ENCODE assay signal across 9 cellular contexts in the genomic region with DNA sequence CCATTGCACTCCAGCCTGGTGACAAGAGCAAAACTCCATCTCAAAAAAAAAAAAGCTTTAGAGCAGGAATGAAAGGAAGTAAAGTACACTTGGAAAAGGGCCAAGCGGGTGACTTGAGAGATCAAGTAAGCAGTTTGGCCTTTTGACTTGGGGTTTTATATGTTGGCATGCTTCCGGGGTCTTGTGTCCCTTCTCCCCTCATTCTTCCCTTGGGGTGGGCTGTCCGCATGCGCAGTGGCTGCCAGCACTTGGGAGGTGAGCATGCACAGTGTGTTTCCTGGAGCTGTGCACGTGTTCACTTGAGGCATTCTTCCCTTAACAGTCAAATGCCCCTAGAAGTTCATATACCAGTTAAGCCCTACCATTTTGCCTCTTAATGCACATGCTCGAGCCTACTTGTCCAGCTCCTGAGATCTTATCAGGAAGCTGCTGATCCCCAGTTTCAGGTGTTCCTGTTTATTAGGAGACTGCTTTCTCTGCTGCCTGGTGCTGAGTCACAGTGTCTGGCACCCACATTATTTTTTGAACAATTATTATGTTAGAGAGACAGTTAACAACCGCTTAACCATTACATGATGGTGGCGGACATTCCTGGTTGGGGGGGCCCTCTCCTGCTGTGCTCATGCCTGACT. TPM values are rescaled to one million over a fixed set of nuclear protein-coding genes. Genes with fewer than 3 reads are reported as not detected.
DNase-seq lines count a peak whose midpoint lies in the region; ATAC-seq and TF ChIP-seq lines count a peak whose summit lies in the region.
"Had no signal": no experiment of that assay in that cellular context is flagged by ENCODE, and none has a peak within 500 bp of the region (broad histone marks: within the 10 kb centered on the region; RNA-seq: fewer than 3 reads in every experiment).

No MANE protein-coding gene starts in this region.

- no peaks in the 10 kb centered on the region for H3K9me3 ChIP-seq in Loucy (ENCODE audit: insufficient read depth, low read depth, low read length)
- H3K9me3 ChIP-seq in mucosa of descending colon = no peaks in the 10 kb centered on the region
- no peaks in the 10 kb centered on the region for H3K9me3 ChIP-seq in CD4-positive, alpha-beta memory T cell (ENCODE audit: control insufficient read depth in 1 of 2, low read length in 2 of 2)
- no peaks in the 10 kb centered on the region for H3K9me3 ChIP-seq in tibial artery

- no peaks in the 10 kb centered on the region for H3K27me3 ChIP-seq in Loucy (ENCODE audit: insufficient read depth, low read length, poor library complexity, severe bottlenecking)
- no peaks in the 10 kb centered on the region for H3K27me3 ChIP-seq in CD4-positive, alpha-beta memory T cell (ENCODE audit: insufficient read depth, low read length)
- H3K27me3 ChIP-seq in tibial artery = no peaks in the 10 kb centered on the region

- H3K4me1 ChIP-seq in Loucy (ENCODE audit: insufficient read depth, low read length, poor library complexity, severe bottlenecking) (peaks cover 29% of the 10 kb centered on the region), mucosa of descending colon (ENCODE audit: low read depth) (peaks cover 4% of the 10 kb centered on the region), tibial artery (peaks cover 0 to 5% (median 0%) of the 10 kb centered on the region in 4 donors)
- H3K4me1 ChIP-seq in CD4-positive, alpha-beta memory T cell (ENCODE audit: insufficient read depth, low read length) = peaks cover 20% of the 10 kb centered on the region

- H3K4me2 ChIP-seq in Loucy (ENCODE audit: low read depth, low read length, poor library complexity, severe bottlenecking) = peak overlapping the region; percentile 19

- H3K27ac ChIP-seq in CD4-positive, alpha-beta memory T cell (ENCODE audit: low read depth, low read length) = no peak overlapping the region
- H3K27ac ChIP-seq in tibial artery = no peak overlapping the region

- no peaks in the 10 kb centered on the region for H3K79me2 ChIP-seq in Loucy (ENCODE audit: insufficient read depth, low read length)

- no peaks in the 10 kb centered on the region for H3K36me3 Mint-ChIP-seq in CD4-positive, alpha-beta memory T cell

- H3K36me3 ChIP-seq in Loucy (ENCODE audit: insufficient read depth, low read length) (no peaks in the 10 kb centered on the region), mucosa of descending colon (ENCODE audit: low read depth) (no peaks in the 10 kb centered on the region), tibial artery (no peaks in the 10 kb centered on the region)
- H3K36me3 ChIP-seq in CD4-positive, alpha-beta memory T cell (ENCODE audit: insufficient read depth, low read length) = no peaks in the 10 kb centered on the region

- peak overlapping the region in 1 of 7 donors; percentile 76 for H3K27ac Mint-ChIP-seq in CD4-positive, alpha-beta memory T cell

- H3K9me2 ChIP-seq in Loucy (replicated peaks; ENCODE audit: low read depth, low read length) = no peaks in the 10 kb centered on the region

- H3K4me3 ChIP-seq in Loucy (ENCODE audit: low read length, poor library complexity, severe bottlenecking) (no peak overlapping the region), mucosa of descending colon (no peak overlapping the region), tibial artery (no peak overlapping the region)
- no peak overlapping the region for H3K4me3 ChIP-seq in CD4-positive, alpha-beta memory T cell (ENCODE audit: low read length in 2 of 2)

- no peaks in the 10 kb centered on the region for H3K9me3 Mint-ChIP-seq in CD4-positive, alpha-beta memory T cell

- DNase-seq in CD1c-positive myeloid dendritic cell (ENCODE audit: extremely low spot score) (peak; percentile 30), mucosa of descending colon (peak in 2 of 3 donors; percentile 49 to 68), tibial artery (no peak)
- DNase-seq in activated naive CD8-positive, alpha-beta T cell treated with anti-CD3 and anti-CD28 coated beads, Interleukin-2, amount 50 U/mL, for 16 hours (ENCODE audit: low read depth, low spot score) = peak; percentile 28
- DNase-seq in CD4-positive, alpha-beta memory T cell = no peak

- peaks cover 11 to 23% (median 14%) of the 10 kb centered on the region in 4 donors for H3K4me1 Mint-ChIP-seq in CD4-positive, alpha-beta memory T cell

- no peaks in the 10 kb centered on the region for H4K20me1 ChIP-seq in Loucy (ENCODE audit: insufficient read depth, low read length, poor library complexity, severe bottlenecking)

- peak overlapping the region; percentile 66 for H2AFZ ChIP-seq in Loucy (ENCODE audit: low read length)

- CTCF ChIA-PET in CD4-positive, alpha-beta memory T cell (lab: Charles Lee; ENCODE audit: partially characterized antibody) = interaction anchor here (1.0 to 1.6 kb wide), 2 partner anchors 12 to 115 kb away, joined by 3 to 5 read pairs; no protein-coding TSS in a partner anchor

- ATAC-seq in mucosa of descending colon = peak; percentile 43
- ATAC-seq in HG02884 (IDR thresholded peaks at IDR 0.05; ENCODE audit: unreplicated experiment) = no peak
- ATAC-seq in HG02798 (IDR thresholded peaks at IDR 0.05; ENCODE audit: poor library complexity, unreplicated experiment) = no peak
- ATAC-seq: Right ventricle myocardium inferior had no signal

- no peaks in the 10 kb centered on the region; the same call in none of the 2 replicates for H3F3A ChIP-seq in Loucy (ENCODE audit: low read depth)

- TF ChIP-seq CTCF in Loucy (conservative IDR thresholded peaks at IDR 0.05; ENCODE audit: low read length) (no peak), mucosa of descending colon (IDR thresholded peaks at IDR 0.05) (no peak), tibial artery (IDR thresholded peaks at IDR 0.05) (no peak)

- peak overlapping the region in 4 of 8 donors; percentile 41 to 74 (median 66) for H3K4me3 Mint-ChIP-seq in CD4-positive, alpha-beta memory T cell

- H3K9ac ChIP-seq in Loucy (ENCODE audit: low read depth, low read length, poor library complexity, severe bottlenecking) = no peak overlapping the region

- POLR2A ChIA-PET in CD4-positive, alpha-beta memory T cell (lab: Charles Lee; ENCODE audit: partially characterized antibody) = interaction anchor here (0.8 to 1.2 kb wide), 2 partner anchors 12 to 46 kb away, joined by 3 to 4 read pairs; no protein-coding TSS in a partner anchor

- intact Hi-C loops in mucosa of descending colon (cut with DNase I, micrococcal nuclease) (no loop called here), tibial artery (cut with DNase I; ENCODE audit: low total_unique reads) (no loop called here)
- intact Hi-C loops in CD4-positive, alpha-beta memory T cell (cut with micrococcal nuclease) = no loop called here

- no peaks in the 10 kb centered on the region for H3K27me3 Mint-ChIP-seq in CD4-positive, alpha-beta memory T cell

RNA-seq across cellular contexts. Expression of a gene that starts 32.6 kb away (rescaled TPM):
- 100 to 1,000 TPM; 105 to 175 (median 113) TPM for total RNA-seq in mucosa of descending colon
- total RNA-seq in CD4-positive, alpha-beta memory T cell = 100 to 1,000 TPM; 335 to 343 TPM
- polyA plus RNA-seq in CD4-positive, alpha-beta memory T cell = 10 to 100 TPM in 1 of 2 donors, 1 to 10 TPM in 1; 2.7 to 46.9 TPM

Comparison
In these comparisons a context has a peak if more than half of its experiments do, and no peak if none do; other contexts are left out.
1. DNase-seq: peak in CD1c-positive myeloid dendritic cell (single experiment), activated naive CD8-positive, alpha-beta T cell treated with anti-CD3 and anti-CD28 coated beads, Interleukin-2, amount 50 U/mL, for 16 hours (single experiment) and mucosa of descending colon (2 of 3); none in CD4-positive, alpha-beta memory T cell (0 of 5) and tibial artery (0 of 2).